Comparison of ENCODE assay signal across 8 cellular contexts in genomic region chr17:77375917-77376651, GRCh38.
DNase-seq lines count a peak whose midpoint lies in the region; ATAC-seq and TF ChIP-seq lines count a peak whose summit lies in the region.

No MANE protein-coding gene starts in this region.

- peaks cover 21% of the 10 kb centered on the region for H3K4me1 Mint-ChIP-seq in memory B cell
- H3K4me1 Mint-ChIP-seq in stimulated activated naive B cell treated with anti-CD40 and anti-IgM and Interleukin-4, amounts not matched to agents 10 μg/mL and 1 μg/mL and 100 μg/mL, for 72 hours = peaks cover 53 to 65% of the 10 kb centered on the region in 2 donors

- DNase-seq in AG20443 (ENCODE audit: low spot score) (peak; percentile 53), SK-N-DZ (ENCODE audit: low spot score) (peak; percentile 58), amniotic stem cell (lab: John Stamatoyannopoulos, UW) (peak; percentile 60), memory B cell (ENCODE audit: low spot score in 2 of 2) (no peak), NCI-H1048 (lab: John Stamatoyannopoulos, UW) (no peak), erythroblast (lab: John Stamatoyannopoulos, UW) (no peak)
- no peak for DNase-seq in stimulated activated naive B cell treated with anti-CD40 and anti-IgM and Interleukin-4, amounts not matched to agents 10 μg/mL and 1 μg/mL and 100 μg/mL, for 72 hours

- TF ChIP-seq POLR2A in erythroblast (IDR thresholded peaks at IDR 0.05; ENCODE audit: low read length) = no peak

- no peaks in the 10 kb centered on the region for H3K36me3 Mint-ChIP-seq in memory B cell
- H3K36me3 Mint-ChIP-seq in stimulated activated naive B cell treated with anti-CD40 and anti-IgM and Interleukin-4, amounts not matched to agents 10 μg/mL and 1 μg/mL and 100 μg/mL, for 72 hours = no peaks in the 10 kb centered on the region

- peak overlapping the region; percentile 2 for H3K27ac Mint-ChIP-seq in memory B cell
- H3K27ac Mint-ChIP-seq in stimulated activated naive B cell treated with anti-CD40 and anti-IgM and Interleukin-4, amounts not matched to agents 10 μg/mL and 1 μg/mL and 100 μg/mL, for 72 hours = peak overlapping the region; percentile 72

- H3K27me3 Mint-ChIP-seq in memory B cell = no peaks in the 10 kb centered on the region
- H3K27me3 Mint-ChIP-seq in stimulated activated naive B cell treated with anti-CD40 and anti-IgM and Interleukin-4, amounts not matched to agents 10 μg/mL and 1 μg/mL and 100 μg/mL, for 72 hours = no peaks in the 10 kb centered on the region

- peak overlapping the region; percentile 33 for H3K4me3 Mint-ChIP-seq in memory B cell
- H3K4me3 Mint-ChIP-seq in stimulated activated naive B cell treated with anti-CD40 and anti-IgM and Interleukin-4, amounts not matched to agents 10 μg/mL and 1 μg/mL and 100 μg/mL, for 72 hours = peak overlapping the region; percentile 38 to 51

- ATAC-seq in memory B cell (ENCODE audit: low read depth) = no peak
- no peak for ATAC-seq in stimulated activated naive B cell treated with anti-CD40 and anti-IgM and Interleukin-4, amounts not matched to agents 10 μg/mL and 1 μg/mL and 100 μg/mL, for 72 hours (replicated peaks)
- ATAC-seq in GM18868 (IDR thresholded peaks at IDR 0.05; ENCODE audit: unreplicated experiment) = no peak

- H3K9me3 Mint-ChIP-seq in memory B cell = no peaks in the 10 kb centered on the region
- no peaks in the 10 kb centered on the region for H3K9me3 Mint-ChIP-seq in stimulated activated naive B cell treated with anti-CD40 and anti-IgM and Interleukin-4, amounts not matched to agents 10 μg/mL and 1 μg/mL and 100 μg/mL, for 72 hours

Comparison
In these comparisons a context has a peak if more than half of its experiments do, and no peak if none do; other contexts are left out.
1. DNase-seq: peak in AG20443 (single experiment), SK-N-DZ (single experiment) and amniotic stem cell (single experiment); none in memory B cell (0 of 2), stimulated activated naive B cell treated with anti-CD40 and anti-IgM and Interleukin-4, amounts not matched to agents 10 μg/mL and 1 μg/mL and 100 μg/mL, for 72 hours (single experiment), NCI-H1048 (single experiment) and erythroblast (0 of 2).